In genomic region chr2:219508933-219509779, GRCh38 we compare ENCODE assay signal across 9 cellular contexts. TPM values are rescaled to one million over a fixed set of nuclear protein-coding genes. Genes with fewer than 3 reads are reported as not detected.
DNase-seq lines count a peak whose midpoint lies in the region; ATAC-seq, FAIRE-seq and TF ChIP-seq lines count a peak whose summit lies in the region.
"Had no signal": no experiment of that assay in that cellular context is flagged by ENCODE, and none has a peak within 500 bp of the region (broad histone marks: within the 10 kb centered on the region; RNA-seq: fewer than 3 reads in every experiment).

No MANE protein-coding gene starts in this region.

- H3K4me1 ChIP-seq in endodermal cell (ENCODE audit: control insufficient read depth, insufficient read depth, low read length) = peaks cover 9% of the 10 kb centered on the region
- peaks cover 60% of the 10 kb centered on the region for H3K4me1 ChIP-seq in smooth muscle cell (ENCODE audit: low read depth)
- peaks cover 0 to 2% of the 10 kb centered on the region in 2 donors for H3K4me1 ChIP-seq in small intestine (ENCODE audit: control insufficient read depth in 2 of 2, insufficient read depth in 1 of 2, low read depth in 1 of 2, low read length in 1 of 2)

- H3K9me3 ChIP-seq in endodermal cell (ENCODE audit: control insufficient read depth, low read length) (no peaks in the 10 kb centered on the region), smooth muscle cell (replicated peaks; ENCODE audit: low read depth) (no peaks in the 10 kb centered on the region), small intestine (ENCODE audit: control insufficient read depth, low read depth) (no peaks in the 10 kb centered on the region)

- peaks cover 23% of the 10 kb centered on the region for H3K27me3 ChIP-seq in endodermal cell (ENCODE audit: control insufficient read depth, insufficient read depth, low read length, poor library complexity, severe bottlenecking)
- H3K27me3 ChIP-seq in smooth muscle cell (ENCODE audit: low read depth) = peaks cover 11% of the 10 kb centered on the region
- H3K27me3 ChIP-seq in small intestine (ENCODE audit: control insufficient read depth in 2 of 2, insufficient read depth in 2 of 2, low read length in 2 of 2) = peaks cover 8 to 27% of the 10 kb centered on the region in 2 donors

- DNase-seq in NCI-H1092 treated with DMSO at 0.1 percent for 48 hours (lab: John Stamatoyannopoulos, UW) (peak; percentile 29), NCI-H1092 (lab: John Stamatoyannopoulos, UW) (no peak), endodermal cell (peak; percentile 57), smooth muscle cell (lab: John Stamatoyannopoulos, UW; ENCODE audit: unreplicated experiment) (no peak), middle frontal gyrus (ENCODE audit: extremely low spot score, low spot score) (no peak), small intestine (no peak)

- peak overlapping the region; percentile 60 for H3K4me3 Mint-ChIP-seq in endodermal cell

- H3K4me3 ChIP-seq in endodermal cell (ENCODE audit: low read length) = peak overlapping the region; percentile 80
- H3K4me3 ChIP-seq in smooth muscle cell = no peak overlapping the region
- H3K4me3 ChIP-seq in small intestine (ENCODE audit: low read depth in 1 of 2, low read length in 2 of 2) = no peak overlapping the region

- no peaks in the 10 kb centered on the region for H3F3A ChIP-seq in smooth muscle cell (ENCODE audit: low read depth)

- 39 to 53% methylated on average over 5 to 14 of the region's 15 CpGs for whole genome bisulfite sequencing in endodermal cell (ENCODE audit: insufficient coverage in 1 of 2, insufficient read length in 1 of 2), 2 experiments
- 34% methylated on average over 7 of the region's 15 CpGs for WGBS in smooth muscle cell (ENCODE audit: low lambda C conversion rate)
- WGBS in small intestine, 3 donors = 5 to 18% (median 11%) methylated on average over 12 to 15 of the region's 15 CpGs

- H3K4me1 Mint-ChIP-seq in endodermal cell = peaks cover 33% of the 10 kb centered on the region

- H2AFZ ChIP-seq in smooth muscle cell (ENCODE audit: low read depth) = no peak overlapping the region

- peak overlapping the region; percentile 48 for H3K27ac Mint-ChIP-seq in endodermal cell

- no peak for FAIRE-seq in small intestine (lab: Jason Lieb, UNC)

- no peaks in the 10 kb centered on the region for H3K79me2 ChIP-seq in smooth muscle cell (ENCODE audit: low read depth)

- H3K36me3 ChIP-seq in endodermal cell (ENCODE audit: control insufficient read depth, insufficient read depth, low read length) (peaks cover 5% of the 10 kb centered on the region), smooth muscle cell (ENCODE audit: low read depth) (no peaks in the 10 kb centered on the region), small intestine (ENCODE audit: control insufficient read depth in 2 of 2, insufficient read depth in 2 of 2, low read length in 2 of 2) (peaks cover 0 to 5% of the 10 kb centered on the region in 2 donors)

- peak; percentile 15 for ATAC-seq in HG03520 (IDR thresholded peaks at IDR 0.05; ENCODE audit: unreplicated experiment)
- ATAC-seq in HG03196 (IDR thresholded peaks at IDR 0.05; ENCODE audit: unreplicated experiment) = no peak

- H3K9ac ChIP-seq in endodermal cell (ENCODE audit: extremely low read depth, low read length, poor library complexity, severe bottlenecking) = no peak overlapping the region
- H3K9ac ChIP-seq in smooth muscle cell (ENCODE audit: low read depth) = no peak overlapping the region

- H3K36me3 Mint-ChIP-seq in endodermal cell (ENCODE audit: low read depth) = peaks cover 10% of the 10 kb centered on the region

- peaks cover 44% of the 10 kb centered on the region for H3K27me3 Mint-ChIP-seq in endodermal cell (ENCODE audit: insufficient read depth)

- peak overlapping the region; percentile 76 for H3K4me2 ChIP-seq in smooth muscle cell

- peaks cover 3% of the 10 kb centered on the region for H3K9me3 Mint-ChIP-seq in endodermal cell

- H4K20me1 ChIP-seq in smooth muscle cell (ENCODE audit: low read depth) = peaks cover 17% of the 10 kb centered on the region

- no peak overlapping the region for H3K27ac ChIP-seq in endodermal cell (ENCODE audit: low read depth, low read length)
- no peak overlapping the region for H3K27ac ChIP-seq in smooth muscle cell (ENCODE audit: low read depth)
- no peak overlapping the region for H3K27ac ChIP-seq in small intestine (ENCODE audit: low read depth in 1 of 2, low read length in 1 of 2)
- H3K27ac ChIP-seq: 22Rv1 had no signal

- TF ChIP-seq CTCF in endodermal cell (conservative IDR thresholded peaks at IDR 0.05) (no peak), smooth muscle cell (IDR thresholded peaks at IDR 0.05; ENCODE audit: borderline replicate concordance, insufficient read depth, poor library complexity, severe bottlenecking) (no peak)

RNA-seq across cellular contexts. Expression of gene ASIC4, which starts 5.1 kb away (rescaled TPM):
- total RNA-seq in endodermal cell = under 1 TPM; 0.29 to 1.00 TPM
- 2.0 TPM for polyA plus RNA-seq in endodermal cell (2013, experiment 1 of 2)
- polyA plus RNA-seq in endodermal cell (2013, experiment 2 of 2) = 1.4 TPM
- 0.49 TPM in 1 of 2 replicates, not detected in the other for total RNA-seq in smooth muscle cell
- 0.32 and 1.7 TPM in 2 replicates for polyA plus RNA-seq in smooth muscle cell
- under 1 TPM in 1 of 3 donors, not detected in 2; 0.04 TPM for polyA plus RNA-seq in small intestine

RNA-seq across cellular contexts. Expression of gene GMPPA, which starts 10.5 kb away (rescaled TPM):
- total RNA-seq in endodermal cell = 10 to 100 TPM; 36.9 to 38.2 TPM
- 23.4 TPM for polyA plus RNA-seq in endodermal cell (2013, experiment 1 of 2)
- polyA plus RNA-seq in endodermal cell (2013, experiment 2 of 2) = 22.9 TPM
- total RNA-seq in smooth muscle cell = 52.2 and 59.3 TPM in 2 replicates
- polyA plus RNA-seq in smooth muscle cell = 77.8 and 81.7 TPM in 2 replicates
- 10 to 100 TPM; 52.6 to 63.5 (median 59.3) TPM for polyA plus RNA-seq in small intestine

RNA-seq across cellular contexts. Expression of gene CHPF, which starts 34.5 kb away (rescaled TPM):
- 10 to 100 TPM; 51.2 to 54.0 TPM for total RNA-seq in endodermal cell
- polyA plus RNA-seq in endodermal cell (2013, experiment 1 of 2) = 26.1 TPM
- polyA plus RNA-seq in endodermal cell (2013, experiment 2 of 2) = 31.2 TPM
- 141 and 156 TPM in 2 replicates for total RNA-seq in smooth muscle cell
- polyA plus RNA-seq in smooth muscle cell = 319 and 344 TPM in 2 replicates
- polyA plus RNA-seq in small intestine = 10 to 100 TPM in 2 of 3 donors, 1 to 10 TPM in 1; 8.7 to 51.9 (median 49.0) TPM

RNA-seq across cellular contexts. Expression of gene TMEM198, which starts 34.7 kb away (rescaled TPM):
- total RNA-seq in endodermal cell = 1 to 10 TPM; 2.6 to 3.9 TPM
- polyA plus RNA-seq in endodermal cell (2013, experiment 1 of 2) = 9.6 TPM
- polyA plus RNA-seq in endodermal cell (2013, experiment 2 of 2) = 5.3 TPM
- total RNA-seq in smooth muscle cell = 3.3 and 6.9 TPM in 2 replicates
- polyA plus RNA-seq in smooth muscle cell = 3.3 and 8.5 TPM in 2 replicates
- 10 to 100 TPM in 1 of 3 donors, 1 to 10 TPM in 2; 1.8 to 23.5 (median 9.6) TPM for polyA plus RNA-seq in small intestine

Comparison
In these comparisons a context has a peak if more than half of its experiments do, and no peak if none do; other contexts are left out.
1. DNase-seq: peak in NCI-H1092 treated with DMSO at 0.1 percent for 48 hours (single experiment) and endodermal cell (single experiment); none in NCI-H1092 (single experiment), smooth muscle cell (single experiment), middle frontal gyrus (single experiment) and small intestine (single experiment).